In the genomic region with DNA sequence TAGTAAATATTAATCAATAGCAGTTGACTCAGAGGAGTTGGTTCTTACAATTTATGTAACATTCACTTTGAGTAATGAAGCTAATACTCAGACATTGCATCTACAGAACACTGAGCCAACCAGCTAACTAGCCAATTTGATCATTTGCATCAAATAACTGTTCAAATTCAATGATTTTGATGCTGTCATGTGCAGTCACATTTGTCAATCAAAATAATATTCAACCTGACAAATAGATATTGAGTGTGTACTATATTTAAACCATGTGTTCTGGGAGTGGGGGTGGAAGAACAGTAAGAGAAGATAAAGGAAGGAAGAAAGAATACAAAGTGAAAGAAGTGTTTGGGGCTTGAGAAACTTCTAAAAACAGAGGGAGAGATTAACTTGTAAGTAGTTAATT, we compare ENCODE assay signal across 37 cellular contexts.
"Had no signal": no experiment of that assay in that cellular context is flagged by ENCODE, and none has a peak within 500 bp of the region (broad histone marks: within the 10 kb centered on the region; RNA-seq: fewer than 3 reads in every experiment).

No MANE protein-coding gene starts in this region.

- H3K4me1 Mint-ChIP-seq: activated naive CD4-positive, alpha-beta T cell treated with anti-CD3 and anti-CD28 coated beads, Interleukin-2, amount 10 ng/mL, durations not matched to agents 7 days and 5 days; activated naive CD4-positive, alpha-beta T cell treated with anti-CD3 and anti-CD28 coated beads, Interleukin-2, amount 50 U/mL, for 24 hours; activated naive CD8-positive, alpha-beta T cell treated with anti-CD3 and anti-CD28 coated beads for 36 hours; activated naive CD8-positive, alpha-beta T cell treated with anti-CD3 and anti-CD28 coated beads, Interleukin-2, amount 10 ng/mL, durations not matched to agents 7 days and 5 days; activated naive CD8-positive, alpha-beta T cell treated with anti-CD3 and anti-CD28 coated beads, Interleukin-2, amount 50 U/mL, for 24 hours; activated T-helper 17 cell treated with anti-CD3 and anti-CD28 coated beads, Interleukin-2, amount 50 U/mL, for 72 hours; central memory CD8-positive, alpha-beta T cell had no signal

- H3K36me3 Mint-ChIP-seq: activated naive CD4-positive, alpha-beta T cell treated with anti-CD3 and anti-CD28 coated beads, Interleukin-2, amount 10 ng/mL, durations not matched to agents 7 days and 5 days; activated naive CD4-positive, alpha-beta T cell treated with anti-CD3 and anti-CD28 coated beads, Interleukin-2, amount 50 U/mL, for 24 hours; activated naive CD4-positive, alpha-beta T cell treated with anti-CD3 and anti-CD28 coated beads, Interleukin-2, amount 50 U/mL, for 72 hours; activated naive CD8-positive, alpha-beta T cell; activated naive CD8-positive, alpha-beta T cell treated with anti-CD3 and anti-CD28 coated beads for 36 hours; activated naive CD8-positive, alpha-beta T cell treated with anti-CD3 and anti-CD28 coated beads, Interleukin-2, amount 10 ng/mL, durations not matched to agents 7 days and 5 days; brain had no signal

- H3K27ac ChIP-seq: adrenal gland, ascending aorta, body of pancreas, brain microvascular endothelial cell, breast epithelium, cardiac muscle cell had no signal

- H3K9me3 ChIP-seq: adrenal gland, ascending aorta, body of pancreas, breast epithelium had no signal

- DNase-seq: activated effector memory CD4-positive, alpha-beta T cell treated with anti-CD3 and anti-CD28 coated beads, Interleukin-2, amount 50 U/mL, for 16 hours; activated effector memory CD4-positive, alpha-beta T cell treated with Interleukin-2 at 50 U/mL for 16 hours; activated gamma-delta T cell; activated gamma-delta T cell treated with Interleukin-2 at 50 U/mL for 16 hours; activated naive CD4-positive, alpha-beta T cell; activated naive CD4-positive, alpha-beta T cell treated with anti-CD3 and anti-CD28 coated beads for 36 hours; activated naive CD4-positive, alpha-beta T cell treated with anti-CD3 and anti-CD28 coated beads, Interleukin-2, amount 10 ng/mL, durations not matched to agents 7 days and 5 days; activated naive CD4-positive, alpha-beta T cell treated with anti-CD3 and anti-CD28 coated beads, Interleukin-2, amount 50 U/mL, for 16 hours; activated naive CD4-positive, alpha-beta T cell treated with Interleukin-2 at 50 U/mL for 16 hours; activated naive CD8-positive, alpha-beta T cell treated with anti-CD3 and anti-CD28 coated beads for 36 hours; activated naive CD8-positive, alpha-beta T cell treated with anti-CD3 and anti-CD28 coated beads, Interleukin-2, amount 10 ng/mL, durations not matched to agents 7 days and 5 days; activated naive CD8-positive, alpha-beta T cell treated with anti-CD3 and anti-CD28 coated beads, Interleukin-2, amount 50 U/mL, for 24 hours; activated T-cell treated with anti-CD3 and anti-CD28 coated beads, Interleukin-2, amount 50 U/mL, for 1 hour; activated T-cell treated with anti-CD3 and anti-CD28 coated beads, Interleukin-2, amount 50 U/mL, for 24 hours; activated T-cell treated with anti-CD3 and anti-CD28 coated beads, Interleukin-2, amount 50 U/mL, for 4 hours; activated T-cell treated with anti-CD3 and anti-CD28 coated beads, Interleukin-2, amount 50 U/mL, for 48 hours; adrenal gland; amniotic stem cell; amygdala; anterior cingulate cortex; aorta; body of pancreas; brain microvascular endothelial cell; caudate nucleus; central memory CD4-positive, alpha-beta T cell; cerebellar nuclear complex had no signal

- H3K9me3 Mint-ChIP-seq: activated naive CD4-positive, alpha-beta T cell treated with anti-CD3 and anti-CD28 coated beads, Interleukin-2, amount 10 ng/mL, durations not matched to agents 7 days and 5 days; activated naive CD4-positive, alpha-beta T cell treated with anti-CD3 and anti-CD28 coated beads, Interleukin-2, amount 50 U/mL, for 24 hours; activated naive CD8-positive, alpha-beta T cell treated with anti-CD3 and anti-CD28 coated beads, Interleukin-2, amount 10 ng/mL, durations not matched to agents 7 days and 5 days; activated naive CD8-positive, alpha-beta T cell treated with anti-CD3 and anti-CD28 coated beads, Interleukin-2, amount 50 U/mL, for 24 hours; activated T-cell treated with anti-CD3 and anti-CD28 coated beads, Interleukin-2, amount 50 U/mL, for 4 hours; activated T-helper 17 cell treated with anti-CD3 and anti-CD28 coated beads, Interleukin-2, amount 50 U/mL, for 72 hours; central memory CD8-positive, alpha-beta T cell had no signal

- H3K4me1 ChIP-seq: adrenal gland, ascending aorta, body of pancreas, breast epithelium had no signal

- H3K4me3 Mint-ChIP-seq: activated naive CD4-positive, alpha-beta T cell treated with anti-CD3 and anti-CD28 coated beads for 36 hours; activated naive CD4-positive, alpha-beta T cell treated with anti-CD3 and anti-CD28 coated beads, Interleukin-2, amount 10 ng/mL, durations not matched to agents 7 days and 5 days; activated naive CD4-positive, alpha-beta T cell treated with anti-CD3 and anti-CD28 coated beads, Interleukin-2, amount 50 U/mL, for 24 hours; activated naive CD8-positive, alpha-beta T cell; activated naive CD8-positive, alpha-beta T cell treated with anti-CD3 and anti-CD28 coated beads for 36 hours; activated naive CD8-positive, alpha-beta T cell treated with anti-CD3 and anti-CD28 coated beads, Interleukin-2, amount 10 ng/mL, durations not matched to agents 7 days and 5 days; activated naive CD8-positive, alpha-beta T cell treated with anti-CD3 and anti-CD28 coated beads, Interleukin-2, amount 50 U/mL, for 24 hours; activated T-cell treated with anti-CD3 and anti-CD28 coated beads, Interleukin-2, amount 50 U/mL, for 24 hours; activated T-cell treated with anti-CD3 and anti-CD28 coated beads, Interleukin-2, amount 50 U/mL, for 4 hours; activated T-helper 1 cell treated with anti-CD3 and anti-CD28 coated beads, Interleukin-12 subunit alpha, Interleukin-12 subunit beta, Interleukin-2, Interleukin-4 antibody, amounts not matched to agents 30 ng/mL and 10 ng/mL and 1 ng/mL, durations not matched to agents 14 hours and 24 hours and 36 hours; activated T-helper 17 cell treated with anti-CD3 and anti-CD28 coated beads, Interleukin-2, amount 50 U/mL, for 72 hours; brain; central memory CD8-positive, alpha-beta T cell had no signal

- H3K36me3 ChIP-seq: adrenal gland, ascending aorta, brain microvascular endothelial cell, breast epithelium, cardiac muscle cell had no signal

- H3K27me3 ChIP-seq: adrenal gland, ascending aorta, body of pancreas, brain microvascular endothelial cell, breast epithelium, cardiac muscle cell had no signal

- H3K4me3 ChIP-seq: adrenal gland, ascending aorta, body of pancreas, breast epithelium, cardiac muscle cell had no signal

- H3K27ac Mint-ChIP-seq: activated naive CD4-positive, alpha-beta T cell treated with anti-CD3 and anti-CD28 coated beads for 36 hours; activated naive CD4-positive, alpha-beta T cell treated with anti-CD3 and anti-CD28 coated beads, Interleukin-2, amount 10 ng/mL, durations not matched to agents 7 days and 5 days; activated naive CD4-positive, alpha-beta T cell treated with anti-CD3 and anti-CD28 coated beads, Interleukin-2, amount 50 U/mL, for 24 hours; activated naive CD4-positive, alpha-beta T cell treated with anti-CD3 and anti-CD28 coated beads, Interleukin-2, amount 50 U/mL, for 72 hours; activated naive CD8-positive, alpha-beta T cell; activated naive CD8-positive, alpha-beta T cell treated with anti-CD3 and anti-CD28 coated beads for 36 hours; activated naive CD8-positive, alpha-beta T cell treated with anti-CD3 and anti-CD28 coated beads, Interleukin-2, amount 10 ng/mL, durations not matched to agents 7 days and 5 days; activated naive CD8-positive, alpha-beta T cell treated with anti-CD3 and anti-CD28 coated beads, Interleukin-2, amount 50 U/mL, for 24 hours; activated T-cell treated with anti-CD3 and anti-CD28 coated beads, Interleukin-2, amount 50 U/mL, for 24 hours; activated T-helper 1 cell treated with anti-CD3 and anti-CD28 coated beads, Interleukin-12 subunit alpha, Interleukin-12 subunit beta, Interleukin-2, Interleukin-4 antibody, amounts not matched to agents 30 ng/mL and 10 ng/mL and 1 ng/mL, durations not matched to agents 14 hours and 24 hours and 36 hours; activated T-helper 17 cell treated with anti-CD3 and anti-CD28 coated beads, Interleukin-2, amount 50 U/mL, for 72 hours; activated T-helper 2 cell treated with anti-CD3 and anti-CD28 coated beads, Interferon-gamma antibody, Interleukin-2, Interleukin-4, amounts not matched to agents 10 μg/mL and 5 μg/mL and 100 μg/mL, durations not matched to agents 14 hours and 24 hours and 36 hours; brain had no signal

- H3K27me3 Mint-ChIP-seq: activated naive CD4-positive, alpha-beta T cell treated with anti-CD3 and anti-CD28 coated beads, Interleukin-2, amount 10 ng/mL, durations not matched to agents 7 days and 5 days; activated naive CD8-positive, alpha-beta T cell treated with anti-CD3 and anti-CD28 coated beads, Interleukin-2, amount 50 U/mL, for 24 hours; activated T-helper 17 cell treated with anti-CD3 and anti-CD28 coated beads, Interleukin-2, amount 50 U/mL, for 72 hours; brain had no signal

- ATAC-seq: activated naive CD4-positive, alpha-beta T cell treated with anti-CD3 and anti-CD28 coated beads, Interleukin-2, amount 50 U/mL, for 72 hours; activated naive CD8-positive, alpha-beta T cell treated with anti-CD3 and anti-CD28 coated beads, Interleukin-2, amount 50 U/mL, for 24 hours; activated T-cell treated with anti-CD3 and anti-CD28 coated beads, Interleukin-2, amount 50 U/mL, for 4 hours; activated T-helper 17 cell treated with anti-CD3 and anti-CD28 coated beads, Interleukin-2, amount 50 U/mL, for 72 hours; body of pancreas had no signal
